Comparison of ENCODE assay signal across 9 cellular contexts in the genomic region with DNA sequence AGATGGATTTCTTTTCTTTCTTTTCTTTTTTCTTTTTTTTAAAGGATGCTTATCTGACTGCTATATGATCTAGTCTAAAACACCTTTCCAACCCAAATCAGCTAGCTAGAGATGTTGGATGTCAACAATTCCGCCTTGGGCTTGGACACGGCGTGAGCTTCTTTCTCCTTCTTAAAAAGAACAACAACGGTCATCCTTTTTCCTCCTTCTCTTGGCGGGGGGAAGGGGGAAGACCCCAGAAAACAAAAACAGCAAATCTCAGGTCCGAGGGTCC. TPM values are rescaled to one million over a fixed set of nuclear protein-coding genes. Genes with fewer than 3 reads are reported as not detected.
A peak's percentile ranks its signal among the peaks of the same experiment; 100 is the strongest.
DNase-seq lines count a peak whose midpoint lies in the region; ATAC-seq and TF ChIP-seq lines count a peak whose summit lies in the region.
"Had no signal": no experiment of that assay in that cellular context is flagged by ENCODE, and none has a peak within 500 bp of the region (broad histone marks: within the 10 kb centered on the region; RNA-seq: fewer than 3 reads in every experiment).

No MANE protein-coding gene starts in this region.

- H3K4me1 ChIP-seq in ACC112 (ENCODE audit: control insufficient read depth, insufficient read depth, low read length, unreplicated experiment) = peaks cover 13% of the 10 kb centered on the region
- H3K4me1 ChIP-seq in HUES6 (ENCODE audit: control insufficient read depth, insufficient read depth, low read length) = peaks cover 21% of the 10 kb centered on the region

- H3K4me3 Mint-ChIP-seq in naive B cell = peak overlapping the region; percentile 56 to 88 (median 80)

- H3K27me3 Mint-ChIP-seq in naive B cell = peaks cover 49 to 70% (median 57%) of the 10 kb centered on the region in 3 donors

- intact Hi-C loops in dorsolateral prefrontal cortex (cut with DNase I) = no loop called here

- peaks cover 6% of the 10 kb centered on the region for H3K27me3 ChIP-seq in ACC112 (ENCODE audit: insufficient read depth, low read length)
- peaks cover 38% of the 10 kb centered on the region for H3K27me3 ChIP-seq in HUES6 (ENCODE audit: control insufficient read depth, insufficient read depth, low read length)
- peaks cover 0 to 46% (median 3%) of the 10 kb centered on the region in 45 donors for H3K27me3 ChIP-seq in dorsolateral prefrontal cortex

- peak overlapping the region; percentile 74 for H3K4me3 ChIP-seq in ACC112 (ENCODE audit: low read depth, low read length)
- peak overlapping the region; percentile 75 for H3K4me3 ChIP-seq in HUES6 (ENCODE audit: low read depth, low read length)
- H3K4me3 ChIP-seq in dorsolateral prefrontal cortex = peak overlapping the region; percentile 24 to 69 (median 56)

- H3K36me3 Mint-ChIP-seq in naive B cell = peaks cover 0 to 10% of the 10 kb centered on the region in 2 donors

- H3K27ac ChIP-seq in ACC112 (ENCODE audit: low read depth, low read length) = no peak overlapping the region
- no peak overlapping the region for H3K27ac ChIP-seq in HUES6 (ENCODE audit: low read depth, low read length)
- H3K27ac ChIP-seq in dorsolateral prefrontal cortex = peak overlapping the region in 11 of 59 donors; percentile 8 to 78 (median 39)

- H3K27ac Mint-ChIP-seq in naive B cell = peak overlapping the region in 2 of 6 donors; percentile 48 to 55

- H3K4me1 Mint-ChIP-seq in naive B cell = peaks cover 9 to 13% (median 12%) of the 10 kb centered on the region in 3 donors

- H3K36me3 ChIP-seq in ACC112 (ENCODE audit: insufficient read depth, low read length) (no peaks in the 10 kb centered on the region), HUES6 (ENCODE audit: control insufficient read depth, insufficient read depth, low read length) (no peaks in the 10 kb centered on the region)

- peaks cover 0 to 2% (median 0%) of the 10 kb centered on the region in 7 donors for H3K9me3 Mint-ChIP-seq in naive B cell

- H3K9ac ChIP-seq in HUES6 (ENCODE audit: low read length) = peak overlapping the region; percentile 36

- no peaks in the 10 kb centered on the region for H3K79me2 ChIP-seq in ACC112 (ENCODE audit: control insufficient read depth, insufficient read depth, low read length, unreplicated experiment)

- peak in 1 of 10 donors; percentile 6 for DNase-seq in dorsolateral prefrontal cortex
- DNase-seq in naive B cell = no peak
- DNase-seq in MV-4-11 (lab: John Stamatoyannopoulos, UW) = no peak
- no peak for DNase-seq in GM10266 (ENCODE audit: extremely low spot score)
- no peak for DNase-seq in NCI-H524 (lab: John Stamatoyannopoulos, UW)
- DNase-seq in putamen (ENCODE audit: low spot score) = no peak
- DNase-seq: stimulated activated CD4-positive, alpha-beta T cell treated with anti-CD3 and anti-CD28 coated beads, Interleukin-4, amount 100 ng/mL, for 4 hours had no signal

- no peaks in the 10 kb centered on the region for H3K9me3 ChIP-seq in HUES6 (ENCODE audit: control insufficient read depth, insufficient read depth, low read depth, low read length)

- no peak for ATAC-seq in naive B cell (ENCODE audit: low read depth in 2 of 2)

- TF ChIP-seq CTCF in dorsolateral prefrontal cortex (IDR thresholded peaks at IDR 0.05 in 54 of 56, conservative IDR thresholded peaks at IDR 0.05 in 2 of 56; ENCODE audit: low read depth in 1 of 56, partially characterized antibody in 56 of 56) = no peak
- TF ChIP-seq CTCF in GM10266 (IDR thresholded peaks at IDR 0.05; ENCODE audit: control insufficient read depth, insufficient read depth, low read depth, missing control alignments) = no peak

- peak overlapping the region; percentile 88 for H2AFZ ChIP-seq in ACC112 (ENCODE audit: low read length, unreplicated experiment)

RNA-seq across cellular contexts. Expression of a gene that starts 1.0 kb away (rescaled TPM):
- total RNA-seq in dorsolateral prefrontal cortex = 10 to 100 TPM in 95 of 120 experiments, 1 to 10 TPM in 25; 6.4 to 29.9 (median 12.8) TPM
- polyA plus RNA-seq in naive B cell (ENCODE audit: low read depth in 6 of 6) = not detected

RNA-seq across cellular contexts. Expression of a gene that starts 59.0 kb away (rescaled TPM):
- 10 to 100 TPM; 16.6 to 41.9 (median 29.6) TPM for total RNA-seq in dorsolateral prefrontal cortex
- polyA plus RNA-seq in naive B cell (ENCODE audit: low read depth in 6 of 6) = 10 to 100 TPM; 38.7 to 53.6 (median 43.8) TPM
